ENCODE assay signal across 1 cellular context in genomic region chr1:225617956-225618355, GRCh38.
TF ChIP-seq lines count a peak whose summit lies in the region.

No MANE protein-coding gene starts in this region.

TF ChIP-seq in SK-N-SH treated with all-trans-retinoic acid at 6 μM for 48 hours, 23 proteins besides CTCF, POLR2A, EP300 and RAD21 (continued from another document):
- TF ChIP-seq ZNF565 (CRISPR knock-in tag; conservative IDR thresholded peaks at IDR 0.05; ENCODE audit: low read depth) = no peak
